Comparison of ENCODE assay signal across 1 cellular context in the genomic region with DNA sequence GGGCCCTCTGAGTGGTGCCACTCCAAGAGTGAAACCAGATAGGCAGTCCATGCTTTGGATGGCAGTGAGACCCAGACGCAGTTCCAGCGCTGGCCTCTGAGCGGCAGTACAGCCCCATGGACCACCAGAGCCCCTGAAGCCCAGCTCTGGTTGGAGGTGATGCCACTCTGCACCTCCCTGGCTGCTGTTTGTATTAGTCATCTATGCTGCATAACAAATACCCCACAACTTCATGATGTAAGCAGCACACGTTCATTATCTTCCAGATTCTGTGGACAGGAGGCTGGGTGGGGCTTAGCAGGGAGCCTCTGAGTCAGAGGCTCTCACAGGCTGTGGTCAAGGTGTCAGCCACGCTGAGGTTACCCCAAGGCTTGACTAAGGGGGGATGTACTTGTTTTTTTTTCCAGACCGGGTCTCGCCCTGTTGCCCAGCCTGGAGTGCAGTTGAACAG.
TF ChIP-seq lines count a peak whose summit lies in the region.

No MANE protein-coding gene starts in this region.

TF ChIP-seq in HepG2, 621 proteins besides CTCF, POLR2A, EP300 and RAD21 (continued from another document):
- TF ChIP-seq ATF2 (CRISPR knock-in tag; IDR thresholded peaks at IDR 0.05) = no peak
- no peak for TF ChIP-seq ZSCAN22 (CRISPR knock-in tag; IDR thresholded peaks at IDR 0.05)
- TF ChIP-seq, protein P1, sequence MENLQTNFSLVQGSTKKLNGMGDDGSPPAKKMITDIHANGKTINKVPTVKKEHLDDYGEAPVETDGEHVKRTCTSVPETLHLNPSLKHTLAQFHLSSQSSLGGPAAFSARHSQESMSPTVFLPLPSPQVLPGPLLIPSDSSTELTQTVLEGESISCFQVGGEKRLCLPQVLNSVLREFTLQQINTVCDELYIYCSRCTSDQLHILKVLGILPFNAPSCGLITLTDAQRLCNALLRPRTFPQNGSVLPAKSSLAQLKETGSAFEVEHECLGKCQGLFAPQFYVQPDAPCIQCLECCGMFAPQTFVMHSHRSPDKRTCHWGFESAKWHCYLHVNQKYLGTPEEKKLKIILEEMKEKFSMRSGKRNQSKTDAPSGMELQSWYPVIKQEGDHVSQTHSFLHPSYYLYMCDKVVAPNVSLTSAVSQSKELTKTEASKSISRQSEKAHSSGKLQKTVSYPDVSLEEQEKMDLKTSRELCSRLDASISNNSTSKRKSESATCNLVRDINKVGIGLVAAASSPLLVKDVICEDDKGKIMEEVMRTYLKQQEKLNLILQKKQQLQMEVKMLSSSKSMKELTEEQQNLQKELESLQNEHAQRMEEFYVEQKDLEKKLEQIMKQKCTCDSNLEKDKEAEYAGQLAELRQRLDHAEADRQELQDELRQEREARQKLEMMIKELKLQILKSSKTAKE (CRISPR knock-in tag; IDR thresholded peaks at IDR 0.05; ENCODE audit: borderline replicate concordance) = no peak
- TF ChIP-seq, protein P2, sequence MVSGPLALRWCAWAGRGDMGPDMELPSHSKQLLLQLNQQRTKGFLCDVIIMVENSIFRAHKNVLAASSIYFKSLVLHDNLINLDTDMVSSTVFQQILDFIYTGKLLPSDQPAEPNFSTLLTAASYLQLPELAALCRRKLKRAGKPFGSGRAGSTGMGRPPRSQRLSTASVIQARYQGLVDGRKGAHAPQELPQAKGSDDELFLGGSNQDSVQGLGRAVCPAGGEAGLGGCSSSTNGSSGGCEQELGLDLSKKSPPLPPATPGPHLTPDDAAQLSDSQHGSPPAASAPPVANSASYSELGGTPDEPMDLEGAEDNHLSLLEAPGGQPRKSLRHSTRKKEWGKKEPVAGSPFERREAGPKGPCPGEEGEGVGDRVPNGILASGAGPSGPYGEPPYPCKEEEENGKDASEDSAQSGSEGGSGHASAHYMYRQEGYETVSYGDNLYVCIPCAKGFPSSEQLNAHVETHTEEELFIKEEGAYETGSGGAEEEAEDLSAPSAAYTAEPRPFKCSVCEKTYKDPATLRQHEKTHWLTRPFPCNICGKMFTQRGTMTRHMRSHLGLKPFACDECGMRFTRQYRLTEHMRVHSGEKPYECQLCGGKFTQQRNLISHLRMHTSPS (CRISPR knock-in tag; IDR thresholded peaks at IDR 0.05; ENCODE audit: low read depth) = no peak
- TF ChIP-seq ISL2 (CRISPR knock-in tag; IDR thresholded peaks at IDR 0.05) = no peak
- no peak for TF ChIP-seq ZNF510 (CRISPR knock-in tag; IDR thresholded peaks at IDR 0.05; ENCODE audit: low read depth)
- no peak for TF ChIP-seq SMAD9 (CRISPR knock-in tag; IDR thresholded peaks at IDR 0.05)
- no peak for TF ChIP-seq ASH2L (IDR thresholded peaks at IDR 0.05; ENCODE audit: insufficient read length, low read depth, low read length)
- TF ChIP-seq ZNF883 (CRISPR knock-in tag; IDR thresholded peaks at IDR 0.05; ENCODE audit: not compliant biosample characterization) = no peak
- TF ChIP-seq, protein P3, sequence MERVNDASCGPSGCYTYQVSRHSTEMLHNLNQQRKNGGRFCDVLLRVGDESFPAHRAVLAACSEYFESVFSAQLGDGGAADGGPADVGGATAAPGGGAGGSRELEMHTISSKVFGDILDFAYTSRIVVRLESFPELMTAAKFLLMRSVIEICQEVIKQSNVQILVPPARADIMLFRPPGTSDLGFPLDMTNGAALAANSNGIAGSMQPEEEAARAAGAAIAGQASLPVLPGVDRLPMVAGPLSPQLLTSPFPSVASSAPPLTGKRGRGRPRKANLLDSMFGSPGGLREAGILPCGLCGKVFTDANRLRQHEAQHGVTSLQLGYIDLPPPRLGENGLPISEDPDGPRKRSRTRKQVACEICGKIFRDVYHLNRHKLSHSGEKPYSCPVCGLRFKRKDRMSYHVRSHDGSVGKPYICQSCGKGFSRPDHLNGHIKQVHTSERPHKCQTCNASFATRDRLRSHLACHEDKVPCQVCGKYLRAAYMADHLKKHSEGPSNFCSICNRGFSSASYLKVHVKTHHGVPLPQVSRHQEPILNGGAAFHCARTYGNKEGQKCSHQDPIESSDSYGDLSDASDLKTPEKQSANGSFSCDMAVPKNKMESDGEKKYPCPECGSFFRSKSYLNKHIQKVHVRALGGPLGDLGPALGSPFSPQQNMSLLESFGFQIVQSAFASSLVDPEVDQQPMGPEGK (CRISPR knock-in tag; IDR thresholded peaks at IDR 0.05) = 0 out of 2 replicates have a peak, but pooled peaks have one; percentile 18
- TF ChIP-seq ZNF512B (CRISPR knock-in tag; IDR thresholded peaks at IDR 0.05; ENCODE audit: borderline replicate concordance) = no peak
- 0 out of 2 replicates have a peak, but pooled peaks have one; percentile 22 for TF ChIP-seq ZNF580 (CRISPR knock-in tag; IDR thresholded peaks at IDR 0.05; ENCODE audit: borderline replicate concordance, low read depth)
